Comparison of ENCODE assay signal across 1 cellular context in genomic region chr19:40754611-40755247, GRCh38.
TF ChIP-seq lines count a peak whose summit lies in the region.

No MANE protein-coding gene starts in this region.

TF ChIP-seq in GM12878, 131 proteins besides CTCF, POLR2A, EP300 and RAD21 (continued from another document and continues in another):
- no peak for TF ChIP-seq ELK1 (IDR thresholded peaks at IDR 0.05; ENCODE audit: low read depth, low read length)
- peak; percentile 72 for TF ChIP-seq ZNF384 (IDR thresholded peaks at IDR 0.05; ENCODE audit: borderline replicate concordance, low read depth, low read length)
- no peak for TF ChIP-seq IRF3 (IDR thresholded peaks at IDR 0.05)
- no peak for TF ChIP-seq MAX (IDR thresholded peaks at IDR 0.05; ENCODE audit: low read depth, low read length)
- no peak for TF ChIP-seq FOXK2 (IDR thresholded peaks at IDR 0.05)
- TF ChIP-seq POLR2AphosphoS2 (IDR thresholded peaks at IDR 0.05; ENCODE audit: low read depth, low read length): no peak
- TF ChIP-seq NFXL1 (IDR thresholded peaks at IDR 0.05; ENCODE audit: borderline replicate concordance): no peak
- TF ChIP-seq MLLT1 (IDR thresholded peaks at IDR 0.05): peak; percentile 57; the same call in 1 of the 2 replicates
- no peak for TF ChIP-seq SP1 (IDR thresholded peaks at IDR 0.05; ENCODE audit: low read depth, low read length)
- TF ChIP-seq ZNF207 (IDR thresholded peaks at IDR 0.05; ENCODE audit: borderline replicate concordance): no peak
- no peak for TF ChIP-seq ZNF687 (IDR thresholded peaks at IDR 0.05)
- TF ChIP-seq MEF2A (IDR thresholded peaks at IDR 0.05; ENCODE audit: insufficient read depth, low read depth, low read length): no peak
- TF ChIP-seq, protein P1, sequence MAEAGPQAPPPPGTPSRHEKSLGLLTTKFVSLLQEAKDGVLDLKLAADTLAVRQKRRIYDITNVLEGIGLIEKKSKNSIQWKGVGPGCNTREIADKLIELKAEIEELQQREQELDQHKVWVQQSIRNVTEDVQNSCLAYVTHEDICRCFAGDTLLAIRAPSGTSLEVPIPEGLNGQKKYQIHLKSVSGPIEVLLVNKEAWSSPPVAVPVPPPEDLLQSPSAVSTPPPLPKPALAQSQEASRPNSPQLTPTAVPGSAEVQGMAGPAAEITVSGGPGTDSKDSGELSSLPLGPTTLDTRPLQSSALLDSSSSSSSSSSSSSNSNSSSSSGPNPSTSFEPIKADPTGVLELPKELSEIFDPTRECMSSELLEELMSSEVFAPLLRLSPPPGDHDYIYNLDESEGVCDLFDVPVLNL (IDR thresholded peaks at IDR 0.05; ENCODE audit: low read depth, low read length): no peak
- no peak for TF ChIP-seq CEBPZ (IDR thresholded peaks at IDR 0.05; ENCODE audit: low read depth, low read length)
- no peak for TF ChIP-seq TBL1XR1 (IDR thresholded peaks at IDR 0.05; ENCODE audit: low read depth, low read length)
- no peak for TF ChIP-seq FOS (IDR thresholded peaks at IDR 0.05; ENCODE audit: borderline replicate concordance, extremely low read depth, insufficient read length)
- TF ChIP-seq SMARCA5 (IDR thresholded peaks at IDR 0.05): no peak; the same call in 1 of the 2 replicates
- no peak for TF ChIP-seq SUZ12 (IDR thresholded peaks at IDR 0.05; ENCODE audit: unreplicated experiment)
- TF ChIP-seq GATAD2B (conservative IDR thresholded peaks at IDR 0.05; ENCODE audit: low read depth): no peak; the same call in 1 of the 2 replicates
- TF ChIP-seq MXI1 (IDR thresholded peaks at IDR 0.05; ENCODE audit: low read depth, low read length): no peak
- TF ChIP-seq SIN3A (IDR thresholded peaks at IDR 0.05; ENCODE audit: low read depth, low read length): no peak
- TF ChIP-seq PRDM15 (CRISPR knock-in tag; IDR thresholded peaks at IDR 0.05): no peak
- TF ChIP-seq IKZF1 (conservative IDR thresholded peaks at IDR 0.05): peak; percentile 93
- no peak for TF ChIP-seq EED (IDR thresholded peaks at IDR 0.05; ENCODE audit: low read depth)
- no peak for TF ChIP-seq BMI1 (IDR thresholded peaks at IDR 0.05; ENCODE audit: borderline replicate concordance)
- no peak for TF ChIP-seq JUND (IDR thresholded peaks at IDR 0.05; ENCODE audit: low read depth, low read length)
- no peak for TF ChIP-seq LARP7 (IDR thresholded peaks at IDR 0.05)
- peak; percentile 74 to 85 for TF ChIP-seq IKZF2 (IDR thresholded peaks at IDR 0.05)
- TF ChIP-seq HDAC2 (IDR thresholded peaks at IDR 0.05): no peak
- no peak for TF ChIP-seq KAT2A (conservative IDR thresholded peaks at IDR 0.05; ENCODE audit: control insufficient read depth, low read depth, low read length)
- no peak for TF ChIP-seq CBX5 (IDR thresholded peaks at IDR 0.05; ENCODE audit: low read depth)
- TF ChIP-seq YBX1 (IDR thresholded peaks at IDR 0.05): no peak
- TF ChIP-seq, protein P2, sequence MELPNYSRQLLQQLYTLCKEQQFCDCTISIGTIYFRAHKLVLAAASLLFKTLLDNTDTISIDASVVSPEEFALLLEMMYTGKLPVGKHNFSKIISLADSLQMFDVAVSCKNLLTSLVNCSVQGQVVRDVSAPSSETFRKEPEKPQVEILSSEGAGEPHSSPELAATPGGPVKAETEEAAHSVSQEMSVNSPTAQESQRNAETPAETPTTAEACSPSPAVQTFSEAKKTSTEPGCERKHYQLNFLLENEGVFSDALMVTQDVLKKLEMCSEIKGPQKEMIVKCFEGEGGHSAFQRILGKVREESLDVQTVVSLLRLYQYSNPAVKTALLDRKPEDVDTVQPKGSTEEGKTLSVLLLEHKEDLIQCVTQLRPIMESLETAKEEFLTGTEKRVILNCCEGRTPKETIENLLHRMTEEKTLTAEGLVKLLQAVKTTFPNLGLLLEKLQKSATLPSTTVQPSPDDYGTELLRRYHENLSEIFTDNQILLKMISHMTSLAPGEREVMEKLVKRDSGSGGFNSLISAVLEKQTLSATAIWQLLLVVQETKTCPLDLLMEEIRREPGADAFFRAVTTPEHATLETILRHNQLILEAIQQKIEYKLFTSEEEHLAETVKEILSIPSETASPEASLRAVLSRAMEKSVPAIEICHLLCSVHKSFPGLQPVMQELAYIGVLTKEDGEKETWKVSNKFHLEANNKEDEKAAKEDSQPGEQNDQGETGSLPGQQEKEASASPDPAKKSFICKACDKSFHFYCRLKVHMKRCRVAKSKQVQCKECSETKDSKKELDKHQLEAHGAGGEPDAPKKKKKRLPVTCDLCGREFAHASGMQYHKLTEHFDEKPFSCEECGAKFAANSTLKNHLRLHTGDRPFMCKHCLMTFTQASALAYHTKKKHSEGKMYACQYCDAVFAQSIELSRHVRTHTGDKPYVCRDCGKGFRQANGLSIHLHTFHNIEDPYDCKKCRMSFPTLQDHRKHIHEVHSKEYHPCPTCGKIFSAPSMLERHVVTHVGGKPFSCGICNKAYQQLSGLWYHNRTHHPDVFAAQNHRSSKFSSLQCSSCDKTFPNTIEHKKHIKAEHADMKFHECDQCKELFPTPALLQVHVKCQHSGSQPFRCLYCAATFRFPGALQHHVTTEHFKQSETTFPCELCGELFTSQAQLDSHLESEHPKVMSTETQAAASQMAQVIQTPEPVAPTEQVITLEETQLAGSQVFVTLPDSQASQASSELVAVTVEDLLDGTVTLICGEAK (IDR thresholded peaks at IDR 0.05; ENCODE audit: borderline replicate concordance): no peak
- TF ChIP-seq CEBPB (IDR thresholded peaks at IDR 0.05; ENCODE audit: borderline replicate concordance in 1 of 2, low read depth in 2 of 2, low read length in 2 of 2): no peak; a peak in 1 of 4 replicates
- no peak for TF ChIP-seq CREM (IDR thresholded peaks at IDR 0.05; ENCODE audit: low read depth)
- TF ChIP-seq MTA3 (IDR thresholded peaks at IDR 0.05; ENCODE audit: borderline replicate concordance, low read length): 0 out of 2 replicates have a peak, but pooled peaks have one; percentile 43
- TF ChIP-seq ZNF274 (IDR thresholded peaks at IDR 0.05; ENCODE audit: insufficient read depth, insufficient read length): no peak
- TF ChIP-seq STAT1 (conservative IDR thresholded peaks at IDR 0.05): no peak
- TF ChIP-seq CREB1 (IDR thresholded peaks at IDR 0.05; ENCODE audit: low read depth): 0 out of 2 replicates have a peak, but pooled peaks have one; percentile 15
- TF ChIP-seq CBX3 (IDR thresholded peaks at IDR 0.05; ENCODE audit: borderline replicate concordance, low read depth): no peak
